Comparison of ENCODE assay signal across 15 cellular contexts in the genomic region with DNA sequence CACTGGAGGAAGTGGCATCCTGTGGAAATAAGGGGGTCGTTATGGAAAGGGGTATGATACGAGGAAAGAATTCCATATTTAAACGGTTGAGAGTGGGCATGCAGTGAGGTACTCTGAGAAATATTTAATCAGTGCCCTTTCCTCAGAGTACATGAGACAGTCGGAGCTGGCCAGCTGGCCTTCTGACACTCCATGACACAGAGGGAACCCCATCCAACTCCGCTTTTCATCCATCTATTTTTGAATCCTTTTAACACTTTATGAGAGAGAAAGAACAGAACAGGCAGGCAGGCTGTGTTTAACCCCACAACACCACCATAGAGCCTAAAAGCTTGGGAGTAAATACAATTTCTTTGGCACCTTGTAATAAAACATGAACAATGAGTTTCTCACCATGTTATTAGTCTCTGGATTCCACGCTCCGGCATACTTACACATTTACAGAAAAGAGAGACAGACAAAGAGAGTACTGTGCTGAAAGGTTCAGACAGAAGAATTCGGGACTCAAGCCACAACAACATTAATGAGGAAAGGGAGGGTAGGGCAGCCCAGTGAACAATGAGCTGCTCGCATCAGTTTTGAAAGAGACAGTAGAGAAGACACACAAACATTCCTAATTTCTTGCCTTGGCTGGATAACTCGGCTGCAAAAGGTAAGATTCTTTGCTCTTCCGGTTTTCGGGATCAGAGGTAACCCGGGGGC.
DNase-seq lines count a peak whose midpoint lies in the region; ATAC-seq and TF ChIP-seq lines count a peak whose summit lies in the region.
"Had no signal": no experiment of that assay in that cellular context is flagged by ENCODE, and none has a peak within 500 bp of the region (broad histone marks: within the 10 kb centered on the region; RNA-seq: fewer than 3 reads in every experiment).

No MANE protein-coding gene starts in this region.

- peak in 1 of 2 donors; percentile 36 for TF ChIP-seq EP300 in tibial nerve (IDR thresholded peaks at IDR 0.05)

- peak overlapping the region; percentile 26 to 44 (median 28) for H3K4me3 ChIP-seq in tibial nerve
- no peak overlapping the region for H3K4me3 ChIP-seq in effector memory CD4-positive, alpha-beta T cell (ENCODE audit: insufficient read depth, low read depth, low read length, poor library complexity, severe bottlenecking)

- no peak for TF ChIP-seq POLR2A in tibial nerve (IDR thresholded peaks at IDR 0.05)

- H3K4me3 Mint-ChIP-seq in brain = peak overlapping the region in 4 of 5 experiments; percentile 2 to 62 (median 30)
- H3K4me3 Mint-ChIP-seq: T-helper 17 cell had no signal

- H3K4me1 ChIP-seq in tibial nerve = peaks cover 0 to 94% (median 29%) of the 10 kb centered on the region in 4 donors
- H3K4me1 ChIP-seq in effector memory CD4-positive, alpha-beta T cell (ENCODE audit: control insufficient read depth, insufficient read depth, low read length, poor library complexity, severe bottlenecking) = no peaks in the 10 kb centered on the region

- intact Hi-C loops in cardiac septum (cut with DNase I) = no loop called here

- 29% methylated on average over 13 of the region's 13 CpGs for WGBS in tibial nerve, 2 donors

- DNase-seq in cardiac septum (ENCODE audit: low spot score) = peak; percentile 80
- no peak for DNase-seq in omental fat pad (ENCODE audit: low spot score)
- no peak for DNase-seq in tibial nerve (ENCODE audit: low spot score in 2 of 2)
- DNase-seq in effector memory CD4-positive, alpha-beta T cell = no peak
- DNase-seq: activated T-cell treated with anti-CD3 and anti-CD28 coated beads for 4 hours, GOT3, left colon, NCI-H1417, NCI-H524, T-helper 17 cell had no signal

- ATAC-seq in omental fat pad (ENCODE audit: low FRiP score) (peak; percentile 35), HG02852 (IDR thresholded peaks at IDR 0.05; ENCODE audit: unreplicated experiment) (no peak), GM18858 (IDR thresholded peaks at IDR 0.05; ENCODE audit: unreplicated experiment) (no peak), GM18517 (IDR thresholded peaks at IDR 0.05; ENCODE audit: unreplicated experiment) (no peak)
- ATAC-seq: left colon, T-helper 17 cell had no signal

- no peaks in the 10 kb centered on the region for H3K9me3 Mint-ChIP-seq in brain

- H3K27ac ChIP-seq in tibial nerve = peak overlapping the region; percentile 82 to 92 (median 88)
- H3K27ac ChIP-seq in effector memory CD4-positive, alpha-beta T cell (ENCODE audit: insufficient read depth, low read length, poor library complexity, severe bottlenecking) = no peak overlapping the region
- H3K27ac ChIP-seq: C4-2B had no signal

- H3K36me3 ChIP-seq in tibial nerve = peaks cover 0 to 13% (median 0%) of the 10 kb centered on the region in 3 donors
- H3K36me3 ChIP-seq in effector memory CD4-positive, alpha-beta T cell (ENCODE audit: control insufficient read depth, insufficient read depth, low read length) = no peaks in the 10 kb centered on the region

- TF ChIP-seq CTCF in brain (conservative IDR thresholded peaks at IDR 0.05) (no peak), omental fat pad (IDR thresholded peaks at IDR 0.05) (no peak), tibial nerve (IDR thresholded peaks at IDR 0.05) (no peak)

- peak overlapping the region; percentile 0 to 95 (median 89) for H3K27ac Mint-ChIP-seq in brain
- H3K27ac Mint-ChIP-seq: T-helper 17 cell had no signal

- no peaks in the 10 kb centered on the region for H3K9me3 ChIP-seq in tibial nerve
- no peaks in the 10 kb centered on the region for H3K9me3 ChIP-seq in effector memory CD4-positive, alpha-beta T cell (ENCODE audit: control insufficient read depth, low read length)

- peaks cover 50% of the 10 kb centered on the region for H3K4me1 Mint-ChIP-seq in brain
- H3K4me1 Mint-ChIP-seq: T-helper 17 cell had no signal

- no peaks in the 10 kb centered on the region for H3K27me3 Mint-ChIP-seq in brain

- H3K36me3 Mint-ChIP-seq in brain = peaks cover 25% of the 10 kb centered on the region

- H3K27me3 ChIP-seq in tibial nerve = no peaks in the 10 kb centered on the region
- no peaks in the 10 kb centered on the region for H3K27me3 ChIP-seq in effector memory CD4-positive, alpha-beta T cell (replicated peaks; ENCODE audit: control insufficient read depth, insufficient read depth, low read length, poor library complexity, severe bottlenecking)
